Comparison of ENCODE assay signal across 22 cellular contexts in the genomic region with DNA sequence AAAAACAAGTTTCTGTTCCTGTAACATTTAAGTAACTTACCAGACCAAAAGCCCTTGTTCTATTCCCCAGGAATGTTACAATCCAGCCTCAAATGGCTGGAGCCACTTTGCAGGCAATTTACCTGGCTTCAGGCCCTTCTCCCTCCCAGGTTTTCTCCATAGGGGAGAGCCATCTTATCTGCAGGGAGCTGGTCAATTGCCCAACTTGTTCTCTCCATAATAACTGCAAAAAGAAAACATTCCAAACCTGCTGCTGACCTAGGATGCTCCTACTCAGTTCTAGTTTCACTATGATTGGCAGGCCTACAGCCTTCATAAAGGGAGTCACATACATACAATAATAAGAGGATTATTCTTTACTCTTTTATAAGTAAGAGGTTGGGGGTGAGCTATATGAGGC.
DNase-seq lines count a peak whose midpoint lies in the region; ATAC-seq, FAIRE-seq and TF ChIP-seq lines count a peak whose summit lies in the region.
"Had no signal": no experiment of that assay in that cellular context is flagged by ENCODE, and none has a peak within 500 bp of the region (broad histone marks: within the 10 kb centered on the region; RNA-seq: fewer than 3 reads in every experiment).

No MANE protein-coding gene starts in this region.

- BruUV-seq in HepG2 (replicated peaks; lab: Mats Ljungman, UMichigan), result no TSS peak

- in situ Hi-C loops in HepG2 (cut with HindIII; ENCODE audit: extremely low pct_ligation_motif_present, low pct_unique_long_range_greater_than_20kb), result no loop called here

- H3K27me3 ChIP-seq in neuron (ENCODE audit: insufficient read depth, low read length) (no peaks in the 10 kb centered on the region), HepG2 (ENCODE audit: control insufficient read depth in 1 of 2, insufficient read depth in 2 of 2, low read length in 2 of 2) (no peaks in the 10 kb centered on the region; a peak in 1 of 5 replicates)
- H3K27me3 ChIP-seq: BLaER1, Peyer's patch, SJSA1 had no signal

- H3K79me2 ChIP-seq in HepG2 (ENCODE audit: insufficient read depth, low read length), result no peaks in the 10 kb centered on the region

- H3K4me1 ChIP-seq in HEK293 (ENCODE audit: control insufficient read depth, insufficient read depth, low read length) (no peaks in the 10 kb centered on the region), neuron (ENCODE audit: insufficient read depth, low read length) (no peaks in the 10 kb centered on the region), HepG2 (ENCODE audit: insufficient read depth, low read length) (no peaks in the 10 kb centered on the region)
- H3K4me1 ChIP-seq: BLaER1, Peyer's patch, SJSA1 had no signal

- POLR2A ChIA-PET in HEK293 (lab: Yijun Ruan, JAX) (no interaction called here), HepG2 (lab: Yijun Ruan, JAX) (no interaction called here)

- no peak for TF ChIP-seq RAD21 in HepG2 (CRISPR knock-in tag; IDR thresholded peaks at IDR 0.05)

- H3K9ac ChIP-seq in HepG2 (ENCODE audit: insufficient read depth, low read depth, low read length), result no peak overlapping the region
- H3K9ac ChIP-seq: BLaER1, KMS-11 had no signal

- no peak for TF ChIP-seq POLR2A in HepG2 (IDR thresholded peaks at IDR 0.05; ENCODE audit: insufficient read depth in 1 of 2, low read depth in 2 of 2, low read length in 2 of 2)

- DNase-seq in NCI-H2227 treated with DMSO at 0.1 percent for 48 hours (lab: John Stamatoyannopoulos, UW) (peak; percentile 36), amniotic epithelial cell (ENCODE audit: low read depth) (peak; percentile 32), retina (no peak), SHP77 treated with DMSO at 0.1 percent for 48 hours (lab: John Stamatoyannopoulos, UW) (no peak), HepG2 (ENCODE audit: low spot score) (no peak), NCI-H2107 treated with DMSO at 0.1 percent for 48 hours (lab: John Stamatoyannopoulos, UW; ENCODE audit: unreplicated experiment) (no peak)
- DNase-seq: CD4-positive, alpha-beta T cell; DND-41; H9; NCI-H1092 treated with DMSO at 0.1 percent for 48 hours; NCI-H1436 treated with DMSO at 0.1 percent for 48 hours; NCI-H2029 treated with DMSO at 0.1 percent for 48 hours; NCI-H2171; Peyer's patch had no signal

- CTCF ChIA-PET in HEK293 (lab: Yijun Ruan, JAX), result interaction anchor here (0.6 kb wide), 1 partner anchor 38 kb away, joined by 3 read pairs; no protein-coding TSS in a partner anchor
- CTCF ChIA-PET in HepG2 (lab: Yijun Ruan, JAX; ENCODE audit: low intra/inter-chr PET ratio, low total read pairs), result no interaction called here

- H3K4me3 ChIP-seq in HEK293 (ENCODE audit: low read depth, low read length) (no peak overlapping the region), neuron (ENCODE audit: low read length) (no peak overlapping the region), HepG2 (replicated peaks in 1 of 3; ENCODE audit: insufficient read depth in 1 of 3, low read depth in 2 of 3, low read length in 3 of 3) (no peak overlapping the region)
- H3K4me3 ChIP-seq: BLaER1, Peyer's patch, SJSA1 had no signal

- no peak for FAIRE-seq in HepG2 (lab: Jason Lieb, UNC)
- FAIRE-seq: G401.6, GM12892 had no signal

- TF ChIP-seq CTCF in HEK293 (tag by site-specific recombination; IDR thresholded peaks at IDR 0.05), result no peak
- no peak for TF ChIP-seq CTCF in HepG2 (CRISPR knock-in tag; IDR thresholded peaks at IDR 0.05)

- peak overlapping the region; percentile 58 for H2AFZ ChIP-seq in neuron (ENCODE audit: low read depth, low read length)
- no peak overlapping the region for H2AFZ ChIP-seq in HepG2 (ENCODE audit: low read length)

- TF ChIP-seq EP300 in HepG2 (IDR thresholded peaks at IDR 0.05; ENCODE audit: low read depth in 2 of 2, low read length in 2 of 2), result no peak
- TF ChIP-seq EP300 in HepG2 (CRISPR knock-in tag; IDR thresholded peaks at IDR 0.05; ENCODE audit: borderline replicate concordance), result no peak

- H3K4me2 ChIP-seq in HepG2 (ENCODE audit: low read depth, low read length), result no peak overlapping the region
- H3K4me2 ChIP-seq: BLaER1, KMS-11 had no signal

- H3K36me3 ChIP-seq in HEK293 (ENCODE audit: control insufficient read depth in 2 of 2, insufficient read depth in 1 of 2, low read length in 2 of 2) (no peaks in the 10 kb centered on the region), neuron (ENCODE audit: insufficient read depth, low read length) (no peaks in the 10 kb centered on the region), HepG2 (replicated peaks in 1 of 2; ENCODE audit: control insufficient read depth in 1 of 2, insufficient read depth in 2 of 2, low read length in 2 of 2) (no peaks in the 10 kb centered on the region)
- H3K36me3 ChIP-seq: BLaER1, Peyer's patch, SJSA1 had no signal

- ATAC-seq in HepG2, result no peak

- H3K27ac ChIP-seq in HEK293 (ENCODE audit: extremely low read depth, low read depth, low read length) (no peak overlapping the region), HepG2 (ENCODE audit: extremely low read length, insufficient read depth, low read length) (no peak overlapping the region)
- H3K27ac ChIP-seq: BLaER1, HL-60, KMS-11, Peyer's patch, SJSA1 had no signal

- no peaks in the 10 kb centered on the region for H4K20me1 ChIP-seq in HepG2 (ENCODE audit: insufficient read depth, low read length)
- H4K20me1 ChIP-seq: BLaER1 had no signal

- H3K9me3 ChIP-seq in HEK293 (ENCODE audit: control insufficient read depth, insufficient read depth, low read depth, low read length), result no peaks in the 10 kb centered on the region
- H3K9me3 ChIP-seq in neuron (ENCODE audit: low read length), result no peaks in the 10 kb centered on the region
- H3K9me3 ChIP-seq in HepG2 (ENCODE audit: low read length), result no peaks in the 10 kb centered on the region
- H3K9me3 ChIP-seq: BLaER1, Peyer's patch, SJSA1 had no signal

- intact Hi-C loops in HepG2 (cut with micrococcal nuclease; ENCODE audit: unreplicated experiment), result no loop called here

TF ChIP-seq in HEK293, 187 proteins besides CTCF, POLR2A, EP300 and RAD21:
- TF ChIP-seq, protein P1, sequence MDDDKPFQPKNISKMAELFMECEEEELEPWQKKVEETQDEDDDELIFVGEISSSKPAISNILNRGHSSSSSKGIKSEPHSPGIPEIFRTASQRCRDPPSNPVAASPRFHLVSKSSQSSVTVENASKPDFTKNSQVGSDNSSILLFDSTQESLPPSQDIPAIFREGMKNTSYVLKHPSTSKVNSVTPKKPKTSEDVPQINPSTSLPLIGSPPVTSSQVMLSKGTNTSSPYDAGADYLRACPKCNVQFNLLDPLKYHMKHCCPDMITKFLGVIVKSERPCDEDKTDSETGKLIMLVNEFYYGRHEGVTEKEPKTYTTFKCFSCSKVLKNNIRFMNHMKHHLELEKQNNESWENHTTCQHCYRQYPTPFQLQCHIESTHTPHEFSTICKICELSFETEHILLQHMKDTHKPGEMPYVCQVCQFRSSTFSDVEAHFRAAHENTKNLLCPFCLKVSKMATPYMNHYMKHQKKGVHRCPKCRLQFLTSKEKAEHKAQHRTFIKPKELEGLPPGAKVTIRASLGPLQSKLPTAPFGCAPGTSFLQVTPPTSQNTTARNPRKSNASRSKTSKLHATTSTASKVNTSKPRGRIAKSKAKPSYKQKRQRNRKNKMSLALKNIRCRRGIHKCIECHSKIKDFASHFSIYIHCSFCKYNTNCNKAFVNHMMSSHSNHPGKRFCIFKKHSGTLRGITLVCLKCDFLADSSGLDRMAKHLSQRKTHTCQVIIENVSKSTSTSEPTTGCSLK (tag by site-specific recombination; IDR thresholded peaks at IDR 0.05), result no peak
- TF ChIP-seq ZIC2 (tag by site-specific recombination; IDR thresholded peaks at IDR 0.05), result peak; percentile 53
- TF ChIP-seq GLIS1 (tag by site-specific recombination; IDR thresholded peaks at IDR 0.05), result peak; percentile 21; the same call in 1 of the 2 replicates

TF ChIP-seq in HepG2, 621 proteins besides CTCF, POLR2A, EP300 and RAD21:
- TF ChIP-seq MXD4 (CRISPR knock-in tag; IDR thresholded peaks at IDR 0.05) (no peak), ZNF235 (CRISPR knock-in tag; IDR thresholded peaks at IDR 0.05; ENCODE audit: borderline replicate concordance) (no peak), NFATC3 (CRISPR knock-in tag; IDR thresholded peaks at IDR 0.05) (no peak)

Comparison
In these comparisons a context has a peak if more than half of its experiments do, and no peak if none do; other contexts are left out.
1. DNase-seq: peak in NCI-H2227 treated with DMSO at 0.1 percent for 48 hours (single experiment) and amniotic epithelial cell (single experiment); none in retina (single experiment), SHP77 treated with DMSO at 0.1 percent for 48 hours (single experiment), HepG2 (single experiment) and NCI-H2107 treated with DMSO at 0.1 percent for 48 hours (single experiment).